ENCODE assay signal across 15 cellular contexts in genomic region chr3:191253089-191253799, GRCh38. TPM values are rescaled to one million over a fixed set of nuclear protein-coding genes. Genes with fewer than 3 reads are reported as not detected.
DNase-seq lines count a peak whose midpoint lies in the region; ATAC-seq and TF ChIP-seq lines count a peak whose summit lies in the region.
"Had no signal": no experiment of that assay in that cellular context is flagged by ENCODE, and none has a peak within 500 bp of the region (broad histone marks: within the 10 kb centered on the region; RNA-seq: fewer than 3 reads in every experiment).

No MANE protein-coding gene starts in this region.

- H3K36me3 Mint-ChIP-seq in Calu3 (ENCODE audit: insufficient read depth, unreplicated experiment): no peaks in the 10 kb centered on the region
- H3K36me3 Mint-ChIP-seq: CD4-positive, CD25-positive, alpha-beta regulatory T cell had no signal

- DNase-seq in iPS-NIHi11 (ENCODE audit: low spot score): peak; percentile 49
- DNase-seq in foreskin fibroblast: no peak
- no peak for DNase-seq in NCI-H128 (lab: John Stamatoyannopoulos, UW; ENCODE audit: unreplicated experiment)
- DNase-seq in T-helper 1 cell: no peak
- no peak for DNase-seq in Calu3
- DNase-seq: activated CD4-positive, alpha-beta T cell treated with anti-CD3 and anti-CD28 coated beads, Interleukin-2, amount 10 ng/mL, durations not matched to agents 24 days and 14 days; activated naive CD4-positive, alpha-beta T cell treated with Interleukin-2 at 50 U/mL for 16 hours; CD4-positive, CD25-positive, alpha-beta regulatory T cell; erythroblast; NCI-H1436; upper lobe of left lung had no signal

- BruUV-seq in Calu3 (replicated peaks; lab: Mats Ljungman, UMichigan): no TSS peak

- no peaks in the 10 kb centered on the region for H3K9me3 Mint-ChIP-seq in Calu3 (ENCODE audit: low read depth, unreplicated experiment)
- H3K9me3 Mint-ChIP-seq: activated CD4-positive, alpha-beta T cell treated with anti-CD3 and anti-CD28 coated beads, Interleukin-2, amount 10 ng/mL, durations not matched to agents 24 days and 14 days had no signal

- no peak overlapping the region for H3K4me3 Mint-ChIP-seq in Calu3 (ENCODE audit: low read depth, unreplicated experiment)
- H3K4me3 Mint-ChIP-seq: activated CD4-positive, alpha-beta T cell treated with anti-CD3 and anti-CD28 coated beads, Interleukin-2, amount 10 ng/mL, durations not matched to agents 24 days and 14 days; CD4-positive, CD25-positive, alpha-beta regulatory T cell had no signal

- ATAC-seq in GM18511 (IDR thresholded peaks at IDR 0.05; ENCODE audit: unreplicated experiment) (peak; percentile 51), GM21447 (IDR thresholded peaks at IDR 0.05; ENCODE audit: unreplicated experiment) (peak; percentile 42), HG03354 (IDR thresholded peaks at IDR 0.05; ENCODE audit: poor library complexity, severe bottlenecking, unreplicated experiment) (peak; percentile 44)

- no peak overlapping the region for H3K27ac Mint-ChIP-seq in Calu3 (ENCODE audit: unreplicated experiment)
- H3K27ac Mint-ChIP-seq: activated CD4-positive, alpha-beta T cell treated with anti-CD3 and anti-CD28 coated beads, Interleukin-2, amount 10 ng/mL, durations not matched to agents 24 days and 14 days; CD4-positive, CD25-positive, alpha-beta regulatory T cell had no signal

- TF ChIP-seq CTCF in foreskin fibroblast (IDR thresholded peaks at IDR 0.05; ENCODE audit: low read depth, low read length): no peak
- TF ChIP-seq CTCF in Calu3 (IDR thresholded peaks at IDR 0.05; ENCODE audit: unreplicated experiment): no peak

- no peaks in the 10 kb centered on the region for H3K27me3 Mint-ChIP-seq in Calu3 (ENCODE audit: unreplicated experiment)
- H3K27me3 Mint-ChIP-seq: activated CD4-positive, alpha-beta T cell treated with anti-CD3 and anti-CD28 coated beads, Interleukin-2, amount 10 ng/mL, durations not matched to agents 24 days and 14 days; CD4-positive, CD25-positive, alpha-beta regulatory T cell had no signal

- CTCF ChIA-PET in Calu3 (lab: Charles Lee): no interaction called here

- no peak overlapping the region for H3K4me3 ChIP-seq in foreskin fibroblast (ENCODE audit: low read depth in 1 of 2, low read length in 2 of 2)
- H3K4me3 ChIP-seq: upper lobe of left lung had no signal

- intact Hi-C loops in Calu3 (cut with micrococcal nuclease; ENCODE audit: unreplicated experiment): no loop called here

- H3K4me1 Mint-ChIP-seq in Calu3 (ENCODE audit: low read depth, unreplicated experiment): no peaks in the 10 kb centered on the region
- H3K4me1 Mint-ChIP-seq: activated CD4-positive, alpha-beta T cell treated with anti-CD3 and anti-CD28 coated beads, Interleukin-2, amount 10 ng/mL, durations not matched to agents 24 days and 14 days had no signal

RNA-seq across cellular contexts. Expression of gene OSTN, which starts 54.2 kb away (rescaled TPM):
- not detected in 2 replicates for total RNA-seq in Calu3 (2022)
- total RNA-seq: activated CD4-positive, alpha-beta T cell treated with anti-CD3 and anti-CD28 coated beads, Interleukin-2, amount 10 ng/mL, durations not matched to agents 24 days and 14 days; CD4-positive, CD25-positive, alpha-beta regulatory T cell; H4; upper lobe of left lung had no signal
